Comparison of ENCODE assay signal across 10 cellular contexts in the genomic region with DNA sequence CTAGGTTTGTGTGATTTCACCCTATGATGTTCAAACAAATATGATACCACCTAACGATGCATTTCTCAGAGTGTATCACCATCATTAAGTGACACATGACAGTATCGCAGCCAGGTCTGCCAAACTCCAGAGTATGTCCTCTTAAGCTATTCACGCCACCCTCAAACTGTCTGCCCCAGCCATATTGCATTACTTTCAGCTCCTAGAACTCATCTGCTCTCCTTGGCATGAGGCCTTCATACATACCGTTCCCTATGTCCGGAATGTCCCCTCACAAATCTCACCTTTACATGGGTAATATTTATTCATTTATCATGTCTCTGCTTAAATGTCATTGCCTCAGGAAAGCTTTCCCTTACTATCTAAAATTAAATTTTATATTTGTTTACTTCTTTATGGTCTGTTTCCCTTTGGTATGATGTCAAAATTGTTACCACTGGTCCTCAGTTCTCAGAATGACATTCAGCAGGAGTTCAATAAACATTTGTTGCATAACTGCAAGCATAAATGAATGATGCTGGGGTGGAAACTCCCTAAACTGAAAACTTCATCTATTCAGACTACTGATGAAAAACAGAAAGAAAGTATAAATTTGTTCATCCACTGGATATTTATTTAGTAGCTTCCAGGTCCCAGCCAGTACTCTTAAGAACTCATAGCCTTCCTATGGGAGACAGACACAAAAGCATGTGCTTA. TPM values are rescaled to one million over a fixed set of nuclear protein-coding genes. Genes with fewer than 3 reads are reported as not detected.
DNase-seq lines count a peak whose midpoint lies in the region; ATAC-seq and TF ChIP-seq lines count a peak whose summit lies in the region.
"Had no signal": no experiment of that assay in that cellular context is flagged by ENCODE, and none has a peak within 500 bp of the region (broad histone marks: within the 10 kb centered on the region; RNA-seq: fewer than 3 reads in every experiment).

No MANE protein-coding gene starts in this region.

- no peaks in the 10 kb centered on the region for H3K9me3 Mint-ChIP-seq in activated naive CD4-positive, alpha-beta T cell treated with anti-CD3 and anti-CD28 coated beads for 36 hours
- no peaks in the 10 kb centered on the region for H3K9me3 Mint-ChIP-seq in activated naive CD4-positive, alpha-beta T cell treated with anti-CD3 and anti-CD28 coated beads, Interleukin-2, amount 50 U/mL, for 72 hours
- no peaks in the 10 kb centered on the region for H3K9me3 Mint-ChIP-seq in activated T-helper 17 cell treated with anti-CD3 and anti-CD28 coated beads, Interleukin-2, amount 50 U/mL, for 72 hours

- H3K36me3 ChIP-seq in stomach smooth muscle (ENCODE audit: control insufficient read depth in 2 of 2, insufficient read depth in 2 of 2, low read length in 2 of 2) = no peaks in the 10 kb centered on the region
- H3K36me3 ChIP-seq in brain microvascular endothelial cell (replicated peaks) = no peaks in the 10 kb centered on the region

- H3K27me3 ChIP-seq in stomach smooth muscle (ENCODE audit: control insufficient read depth in 1 of 2, insufficient read depth in 2 of 2, low read length in 2 of 2) (no peaks in the 10 kb centered on the region), brain microvascular endothelial cell (replicated peaks) (no peaks in the 10 kb centered on the region)

- H3K4me1 ChIP-seq in stomach smooth muscle (ENCODE audit: control insufficient read depth, insufficient read depth, low read length) = peaks cover 6% of the 10 kb centered on the region

- no peaks in the 10 kb centered on the region for H3K9me3 ChIP-seq in stomach smooth muscle (ENCODE audit: control insufficient read depth in 2 of 2, low read length in 2 of 2)

- CTCF ChIA-PET in activated naive CD4-positive, alpha-beta T cell treated with anti-CD3 and anti-CD28 coated beads for 36 hours (lab: Charles Lee) = interaction anchor here (0.6 kb wide), 1 partner anchor 386 kb away, joined by 3 read pairs; no protein-coding TSS in a partner anchor

- H3K4me3 ChIP-seq in stomach smooth muscle (ENCODE audit: low read length in 2 of 2) = peak overlapping the region; percentile 92 to 93
- H3K4me3 ChIP-seq in brain microvascular endothelial cell (ENCODE audit: low read depth, low read length) = no peak overlapping the region

- H3K9ac ChIP-seq in stomach smooth muscle (ENCODE audit: low read length in 2 of 2) = peak overlapping the region in 1 of 2 donors; percentile 97

- intact Hi-C loops in activated naive CD4-positive, alpha-beta T cell treated with anti-CD3 and anti-CD28 coated beads for 36 hours (cut with micrococcal nuclease) = loop anchor here (10.0 kb wide), 2 partner anchors 457 to 827 kb away; a partner anchor contains a TSS

- ATAC-seq in activated naive CD4-positive, alpha-beta T cell treated with anti-CD3 and anti-CD28 coated beads, Interleukin-2, amount 50 U/mL, for 72 hours = no peak
- ATAC-seq in activated T-helper 17 cell treated with anti-CD3 and anti-CD28 coated beads, Interleukin-2, amount 50 U/mL, for 72 hours (replicated peaks) = no peak
- no peak for ATAC-seq in GM19452 (IDR thresholded peaks at IDR 0.05; ENCODE audit: unreplicated experiment)

- H3K27ac ChIP-seq in stomach smooth muscle (ENCODE audit: low read length) (no peak overlapping the region), brain microvascular endothelial cell (no peak overlapping the region)

- H3K36me3 Mint-ChIP-seq in activated naive CD4-positive, alpha-beta T cell treated with anti-CD3 and anti-CD28 coated beads for 36 hours (ENCODE audit: low read depth) = no peaks in the 10 kb centered on the region
- H3K36me3 Mint-ChIP-seq in activated naive CD4-positive, alpha-beta T cell treated with anti-CD3 and anti-CD28 coated beads, Interleukin-2, amount 50 U/mL, for 72 hours = peaks cover 0 to 11% of the 10 kb centered on the region in 2 donors
- H3K36me3 Mint-ChIP-seq in activated T-helper 17 cell treated with anti-CD3 and anti-CD28 coated beads, Interleukin-2, amount 50 U/mL, for 72 hours (ENCODE audit: low read depth) = peaks cover 5% of the 10 kb centered on the region

- H3K27ac Mint-ChIP-seq in activated naive CD4-positive, alpha-beta T cell treated with anti-CD3 and anti-CD28 coated beads for 36 hours = no peak overlapping the region
- H3K27ac Mint-ChIP-seq in activated naive CD4-positive, alpha-beta T cell treated with anti-CD3 and anti-CD28 coated beads, Interleukin-2, amount 50 U/mL, for 72 hours = no peak overlapping the region
- peak overlapping the region; percentile 25 for H3K27ac Mint-ChIP-seq in activated T-helper 17 cell treated with anti-CD3 and anti-CD28 coated beads, Interleukin-2, amount 50 U/mL, for 72 hours

- H3K27me3 Mint-ChIP-seq in activated naive CD4-positive, alpha-beta T cell treated with anti-CD3 and anti-CD28 coated beads for 36 hours (ENCODE audit: low read depth) = no peaks in the 10 kb centered on the region
- H3K27me3 Mint-ChIP-seq in activated T-helper 17 cell treated with anti-CD3 and anti-CD28 coated beads, Interleukin-2, amount 50 U/mL, for 72 hours = no peaks in the 10 kb centered on the region

- no peak for DNase-seq in activated naive CD4-positive, alpha-beta T cell treated with anti-CD3 and anti-CD28 coated beads for 36 hours
- DNase-seq in activated naive CD4-positive, alpha-beta T cell treated with anti-CD3 and anti-CD28 coated beads, Interleukin-2, amount 50 U/mL, for 72 hours (ENCODE audit: low spot score in 2 of 2) = no peak
- DNase-seq in iris pigment epithelial cell (ENCODE audit: low read depth) (peak; percentile 33), brain microvascular endothelial cell (no peak)
- no peak for DNase-seq in stimulated activated CD4-positive, alpha-beta T cell treated with anti-CD3 and anti-CD28 coated beads, Interleukin-15, amount 100 ng/mL, for 24 hours
- DNase-seq: activated CD4-positive, alpha-beta T cell treated with anti-CD3 and anti-CD28 coated beads for 48 hours; stimulated activated naive CD4-positive, alpha-beta T cell treated with Interleukin-2 at 50 U/mL for 16 hours had no signal

- H3K4me1 Mint-ChIP-seq in activated naive CD4-positive, alpha-beta T cell treated with anti-CD3 and anti-CD28 coated beads for 36 hours (ENCODE audit: low read depth) = peaks cover 33% of the 10 kb centered on the region
- peaks cover 36% of the 10 kb centered on the region for H3K4me1 Mint-ChIP-seq in activated T-helper 17 cell treated with anti-CD3 and anti-CD28 coated beads, Interleukin-2, amount 50 U/mL, for 72 hours

- peak overlapping the region; percentile 40 for H3K4me3 Mint-ChIP-seq in activated naive CD4-positive, alpha-beta T cell treated with anti-CD3 and anti-CD28 coated beads for 36 hours
- H3K4me3 Mint-ChIP-seq in activated T-helper 17 cell treated with anti-CD3 and anti-CD28 coated beads, Interleukin-2, amount 50 U/mL, for 72 hours = peak overlapping the region; percentile 89

- no peak for TF ChIP-seq CTCF in brain microvascular endothelial cell (IDR thresholded peaks at IDR 0.05; ENCODE audit: low read depth, low read length, missing control alignments)

- in situ Hi-C loops in brain microvascular endothelial cell (cut with HindIII; ENCODE audit: low pct_ligation_motif_present, low sequenced_read_pairs) = no loop called here

RNA-seq across cellular contexts. Expression of a gene that starts 3.2 kb away (rescaled TPM):
- total RNA-seq in activated naive CD4-positive, alpha-beta T cell treated with anti-CD3 and anti-CD28 coated beads for 36 hours = 10 to 100 TPM; 34.0 to 35.0 TPM
- 10 to 100 TPM; 10.3 to 29.1 TPM for total RNA-seq in activated naive CD4-positive, alpha-beta T cell treated with anti-CD3 and anti-CD28 coated beads, Interleukin-2, amount 50 U/mL, for 72 hours
- 10 to 100 TPM in 1 of 2 donors, 1 to 10 TPM in 1; 9.8 to 23.0 TPM for total RNA-seq in activated T-helper 17 cell treated with anti-CD3 and anti-CD28 coated beads, Interleukin-2, amount 50 U/mL, for 72 hours

RNA-seq across cellular contexts. Expression of a gene that starts 3.8 kb away (rescaled TPM):
- total RNA-seq in activated naive CD4-positive, alpha-beta T cell treated with anti-CD3 and anti-CD28 coated beads for 36 hours = 10 to 100 TPM; 33.3 to 33.5 TPM
- total RNA-seq in activated naive CD4-positive, alpha-beta T cell treated with anti-CD3 and anti-CD28 coated beads, Interleukin-2, amount 50 U/mL, for 72 hours = 10 to 100 TPM; 20.0 to 29.6 TPM
- total RNA-seq in activated T-helper 17 cell treated with anti-CD3 and anti-CD28 coated beads, Interleukin-2, amount 50 U/mL, for 72 hours = 10 to 100 TPM; 20.9 to 21.8 TPM
